Comparison of ENCODE assay signal across 15 cellular contexts in genomic region chr7:106281127-106281526, GRCh38. TPM values are rescaled to one million over a fixed set of nuclear protein-coding genes. Genes with fewer than 3 reads are reported as not detected.
A peak's percentile ranks its signal among the peaks of the same experiment; 100 is the strongest.
DNase-seq lines count a peak whose midpoint lies in the region; ATAC-seq and TF ChIP-seq lines count a peak whose summit lies in the region.
"Had no signal": no experiment of that assay in that cellular context is flagged by ENCODE, and none has a peak within 500 bp of the region (broad histone marks: within the 10 kb centered on the region; RNA-seq: fewer than 3 reads in every experiment).

No MANE protein-coding gene starts in this region.

- peak overlapping the region in 1 of 4 donors; percentile 72 for H3K4me3 ChIP-seq in upper lobe of left lung
- H3K4me3 ChIP-seq: neural progenitor cell, vagina had no signal

- POLR2A ChIA-PET in activated CD8-positive, alpha-beta T cell treated with anti-CD3 and anti-CD28 coated beads, Interleukin-2, amount 10 ng/mL, durations not matched to agents 7 days and 5 days (lab: Charles Lee) = interaction anchor here (0.6 to 1.3 kb wide), 3 partner anchors 10 to 65 kb away, joined by 4 to 5 read pairs (median 5); no protein-coding TSS in a partner anchor

- H3K36me3 ChIP-seq in upper lobe of left lung = peaks cover 0 to 24% (median 4%) of the 10 kb centered on the region in 4 donors
- H3K36me3 ChIP-seq: neural progenitor cell had no signal

- peaks cover 59% of the 10 kb centered on the region for H3K36me3 Mint-ChIP-seq in activated naive CD4-positive, alpha-beta T cell treated with anti-CD3 and anti-CD28 coated beads, Interleukin-2, amount 50 U/mL, for 24 hours
- peaks cover 16% of the 10 kb centered on the region for H3K36me3 Mint-ChIP-seq in activated naive CD4-positive, alpha-beta T cell treated with anti-CD3 and anti-CD28 coated beads, Interleukin-2, amount 10 ng/mL, durations not matched to agents 7 days and 5 days
- H3K36me3 Mint-ChIP-seq in activated CD8-positive, alpha-beta T cell treated with anti-CD3 and anti-CD28 coated beads, Interleukin-2, amount 10 ng/mL, durations not matched to agents 7 days and 5 days (ENCODE audit: low read depth) = peaks cover 25% of the 10 kb centered on the region
- peaks cover 19% of the 10 kb centered on the region for H3K36me3 Mint-ChIP-seq in endothelial cell (ENCODE audit: low read depth, unreplicated experiment)

- TF ChIP-seq POLR2A in upper lobe of left lung (IDR thresholded peaks at IDR 0.05) = no peak

- H3K9me3 Mint-ChIP-seq in activated naive CD4-positive, alpha-beta T cell treated with anti-CD3 and anti-CD28 coated beads, Interleukin-2, amount 50 U/mL, for 24 hours = no peaks in the 10 kb centered on the region
- no peaks in the 10 kb centered on the region for H3K9me3 Mint-ChIP-seq in activated naive CD4-positive, alpha-beta T cell treated with anti-CD3 and anti-CD28 coated beads, Interleukin-2, amount 10 ng/mL, durations not matched to agents 7 days and 5 days
- no peaks in the 10 kb centered on the region for H3K9me3 Mint-ChIP-seq in activated CD8-positive, alpha-beta T cell treated with anti-CD3 and anti-CD28 coated beads, Interleukin-2, amount 10 ng/mL, durations not matched to agents 7 days and 5 days (ENCODE audit: insufficient read depth)
- H3K9me3 Mint-ChIP-seq in endothelial cell (ENCODE audit: unreplicated experiment) = no peaks in the 10 kb centered on the region
- H3K9me3 Mint-ChIP-seq: neural progenitor cell had no signal

- H3K4me3 Mint-ChIP-seq in activated naive CD4-positive, alpha-beta T cell treated with anti-CD3 and anti-CD28 coated beads, Interleukin-2, amount 50 U/mL, for 24 hours = peak overlapping the region; percentile 96
- no peak overlapping the region for H3K4me3 Mint-ChIP-seq in activated naive CD4-positive, alpha-beta T cell treated with anti-CD3 and anti-CD28 coated beads, Interleukin-2, amount 10 ng/mL, durations not matched to agents 7 days and 5 days
- no peak overlapping the region for H3K4me3 Mint-ChIP-seq in activated CD8-positive, alpha-beta T cell treated with anti-CD3 and anti-CD28 coated beads, Interleukin-2, amount 10 ng/mL, durations not matched to agents 7 days and 5 days
- no peak overlapping the region for H3K4me3 Mint-ChIP-seq in endothelial cell (ENCODE audit: unreplicated experiment)
- H3K4me3 Mint-ChIP-seq: neural progenitor cell, T-helper 17 cell had no signal

- H3K27me3 Mint-ChIP-seq in activated naive CD4-positive, alpha-beta T cell treated with anti-CD3 and anti-CD28 coated beads, Interleukin-2, amount 50 U/mL, for 24 hours = no peaks in the 10 kb centered on the region
- no peaks in the 10 kb centered on the region for H3K27me3 Mint-ChIP-seq in activated naive CD4-positive, alpha-beta T cell treated with anti-CD3 and anti-CD28 coated beads, Interleukin-2, amount 10 ng/mL, durations not matched to agents 7 days and 5 days
- H3K27me3 Mint-ChIP-seq in activated CD8-positive, alpha-beta T cell treated with anti-CD3 and anti-CD28 coated beads, Interleukin-2, amount 10 ng/mL, durations not matched to agents 7 days and 5 days (ENCODE audit: low read depth) = no peaks in the 10 kb centered on the region
- H3K27me3 Mint-ChIP-seq in endothelial cell (ENCODE audit: unreplicated experiment) = peaks cover 10% of the 10 kb centered on the region
- H3K27me3 Mint-ChIP-seq: T-helper 17 cell had no signal

- H3K4me1 Mint-ChIP-seq in activated naive CD4-positive, alpha-beta T cell treated with anti-CD3 and anti-CD28 coated beads, Interleukin-2, amount 50 U/mL, for 24 hours = peaks cover 35% of the 10 kb centered on the region
- peaks cover 66% of the 10 kb centered on the region for H3K4me1 Mint-ChIP-seq in activated naive CD4-positive, alpha-beta T cell treated with anti-CD3 and anti-CD28 coated beads, Interleukin-2, amount 10 ng/mL, durations not matched to agents 7 days and 5 days
- peaks cover 63% of the 10 kb centered on the region for H3K4me1 Mint-ChIP-seq in activated CD8-positive, alpha-beta T cell treated with anti-CD3 and anti-CD28 coated beads, Interleukin-2, amount 10 ng/mL, durations not matched to agents 7 days and 5 days (ENCODE audit: low read depth)
- peaks cover 39% of the 10 kb centered on the region for H3K4me1 Mint-ChIP-seq in endothelial cell (ENCODE audit: unreplicated experiment)

- no peaks in the 10 kb centered on the region for H3K9me3 ChIP-seq in upper lobe of left lung
- H3K9me3 ChIP-seq: vagina had no signal

- H3K27ac ChIP-seq in upper lobe of left lung = peak overlapping the region; percentile 27 to 100 (median 98)
- H3K27ac ChIP-seq: neural progenitor cell, vagina had no signal

- no peak for DNase-seq in activated naive CD4-positive, alpha-beta T cell treated with anti-CD3 and anti-CD28 coated beads, Interleukin-2, amount 10 ng/mL, durations not matched to agents 7 days and 5 days
- DNase-seq in activated CD8-positive, alpha-beta T cell treated with anti-CD3 and anti-CD28 coated beads, Interleukin-2, amount 10 ng/mL, durations not matched to agents 7 days and 5 days = no peak
- DNase-seq in fibroblast of peridontal ligament (ENCODE audit: extremely low read depth) (peak; percentile 8), upper lobe of left lung (no peak), NCI-H510A (lab: John Stamatoyannopoulos, UW) (no peak), endothelial cell (ENCODE audit: low spot score) (no peak)
- no peak for DNase-seq in activated CD4-positive, CD25-positive, alpha-beta regulatory T cell treated with anti-CD3 and anti-CD28 coated beads, Interleukin-2, amount 50 U/mL, for 72 hours
- DNase-seq: erythroblast, H7, NCI-H146, SHP77, T-helper 17 cell had no signal

- no peak for ATAC-seq in activated CD8-positive, alpha-beta T cell treated with anti-CD3 and anti-CD28 coated beads, Interleukin-2, amount 10 ng/mL, durations not matched to agents 7 days and 5 days
- no peak for ATAC-seq in upper lobe of left lung (ENCODE audit: low FRiP score in 2 of 2)
- ATAC-seq: T-helper 17 cell had no signal

- TF ChIP-seq EP300 in upper lobe of left lung (IDR thresholded peaks at IDR 0.05) = no peak

- H3K4me1 ChIP-seq in upper lobe of left lung = peaks cover 37 to 59% (median 49%) of the 10 kb centered on the region in 4 donors

- H3K27ac Mint-ChIP-seq in activated naive CD4-positive, alpha-beta T cell treated with anti-CD3 and anti-CD28 coated beads, Interleukin-2, amount 50 U/mL, for 24 hours = peak overlapping the region; percentile 81
- H3K27ac Mint-ChIP-seq in activated naive CD4-positive, alpha-beta T cell treated with anti-CD3 and anti-CD28 coated beads, Interleukin-2, amount 10 ng/mL, durations not matched to agents 7 days and 5 days = no peak overlapping the region
- H3K27ac Mint-ChIP-seq in activated CD8-positive, alpha-beta T cell treated with anti-CD3 and anti-CD28 coated beads, Interleukin-2, amount 10 ng/mL, durations not matched to agents 7 days and 5 days = peak overlapping the region; percentile 19
- no peak overlapping the region for H3K27ac Mint-ChIP-seq in endothelial cell (ENCODE audit: unreplicated experiment)
- H3K27ac Mint-ChIP-seq: neural progenitor cell, T-helper 17 cell had no signal

- TF ChIP-seq CTCF in upper lobe of left lung (IDR thresholded peaks at IDR 0.05) = no peak
- no peak for TF ChIP-seq CTCF in endothelial cell (IDR thresholded peaks at IDR 0.05; ENCODE audit: unreplicated experiment)

- CTCF ChIA-PET in activated naive CD4-positive, alpha-beta T cell treated with anti-CD3 and anti-CD28 coated beads, Interleukin-2, amount 10 ng/mL, durations not matched to agents 7 days and 5 days (lab: Charles Lee) = interaction anchor here (0.9 to 1.1 kb wide), 2 partner anchors 8 to 181 kb away, joined by 3 read pairs; no protein-coding TSS in a partner anchor
- CTCF ChIA-PET in activated CD8-positive, alpha-beta T cell treated with anti-CD3 and anti-CD28 coated beads, Interleukin-2, amount 10 ng/mL, durations not matched to agents 7 days and 5 days (lab: Charles Lee) = interaction anchor here (0.8 to 2.0 kb wide), 5 partner anchors 10 to 181 kb away, joined by 3 to 9 read pairs (median 5); no protein-coding TSS in a partner anchor

- H3K27me3 ChIP-seq in upper lobe of left lung = no peaks in the 10 kb centered on the region
- H3K27me3 ChIP-seq: neural progenitor cell, vagina had no signal

RNA-seq across cellular contexts. Expression of gene NAMPT, which starts 3.7 kb away (rescaled TPM):
- total RNA-seq in activated CD8-positive, alpha-beta T cell treated with anti-CD3 and anti-CD28 coated beads, Interleukin-2, amount 10 ng/mL, durations not matched to agents 7 days and 5 days = 10 to 100 TPM; 65.5 to 69.3 TPM
- total RNA-seq in upper lobe of left lung = 100 to 1,000 TPM; 129 to 326 (median 212) TPM
- total RNA-seq in endothelial cell (ENCODE audit: unreplicated experiment) = 153 TPM

Comparison
In these comparisons a context has a peak if more than half of its experiments do, and no peak if none do; other contexts are left out.
1. H3K27ac Mint-ChIP-seq: peak in activated naive CD4-positive, alpha-beta T cell treated with anti-CD3 and anti-CD28 coated beads, Interleukin-2, amount 50 U/mL, for 24 hours (single experiment) and activated CD8-positive, alpha-beta T cell treated with anti-CD3 and anti-CD28 coated beads, Interleukin-2, amount 10 ng/mL, durations not matched to agents 7 days and 5 days (single experiment); none in activated naive CD4-positive, alpha-beta T cell treated with anti-CD3 and anti-CD28 coated beads, Interleukin-2, amount 10 ng/mL, durations not matched to agents 7 days and 5 days (single experiment) and endothelial cell (single experiment).